In the genomic region with DNA sequence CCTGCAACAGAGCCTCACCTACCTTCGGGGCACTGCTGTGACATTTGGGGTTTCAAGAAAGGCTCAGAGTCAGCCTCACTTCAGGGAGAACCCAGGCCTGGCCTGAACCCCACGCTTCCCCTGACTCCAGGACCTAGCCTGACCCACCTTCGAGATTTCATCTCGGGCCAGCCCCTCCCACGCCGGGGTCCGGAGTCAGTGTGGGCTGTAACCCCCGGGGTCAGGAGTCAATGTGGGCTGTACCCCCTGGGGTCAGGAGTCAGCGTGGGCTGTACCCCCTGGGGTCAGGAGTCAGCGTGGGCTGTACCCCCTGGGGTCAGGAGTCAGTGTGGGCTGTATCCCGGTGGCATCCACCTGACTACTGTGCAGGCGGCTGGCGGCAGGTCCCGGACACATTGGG, we compare ENCODE assay signal across 25 cellular contexts.
A peak's percentile ranks its signal among the peaks of the same experiment; 100 is the strongest.
DNase-seq lines count a peak whose midpoint lies in the region; ATAC-seq, FAIRE-seq and TF ChIP-seq lines count a peak whose summit lies in the region.
"Had no signal": no experiment of that assay in that cellular context is flagged by ENCODE, and none has a peak within 500 bp of the region (broad histone marks: within the 10 kb centered on the region; RNA-seq: fewer than 3 reads in every experiment).

No MANE protein-coding gene starts in this region.

- ATAC-seq in GM21717 (IDR thresholded peaks at IDR 0.05; ENCODE audit: unreplicated experiment), result no peak
- ATAC-seq: HepG2 had no signal

- POLR2A ChIA-PET in HEK293 (lab: Yijun Ruan, JAX) (no interaction called here), H1 (lab: Charles Lee; ENCODE audit: partially characterized antibody) (no interaction called here)

- H3K9ac ChIP-seq in H1 (replicated peaks in 1 of 4; ENCODE audit: extremely low read depth in 1 of 4, low read depth in 3 of 4, low read length in 3 of 4), result no peak overlapping the region
- H3K9ac ChIP-seq in trophoblast cell (ENCODE audit: low read length), result no peak overlapping the region

- H2BK120ac ChIP-seq in H1 (replicated peaks; ENCODE audit: low read depth, low read length) (no peak overlapping the region), trophoblast cell (ENCODE audit: insufficient read depth, low read length, poor library complexity) (no peak overlapping the region)

- H3K36me3 ChIP-seq in HEK293 (ENCODE audit: control insufficient read depth in 2 of 2, insufficient read depth in 1 of 2, low read length in 2 of 2), result no peaks in the 10 kb centered on the region
- no peaks in the 10 kb centered on the region for H3K36me3 ChIP-seq in H1 (ENCODE audit: control insufficient read depth in 2 of 4, insufficient read depth in 4 of 4, low read length in 3 of 4)
- no peaks in the 10 kb centered on the region for H3K36me3 ChIP-seq in trophoblast cell (ENCODE audit: control insufficient read depth in 1 of 2, insufficient read depth in 2 of 2, low read length in 2 of 2)
- no peaks in the 10 kb centered on the region for H3K36me3 ChIP-seq in stomach
- H3K36me3 ChIP-seq: Peyer's patch had no signal

- TF ChIP-seq CTCF in HEK293 (tag by site-specific recombination; IDR thresholded peaks at IDR 0.05), result no peak
- no peak for TF ChIP-seq CTCF in H1 (IDR thresholded peaks at IDR 0.05; ENCODE audit: control extremely low read depth in 1 of 3, insufficient read depth in 1 of 3, low read depth in 1 of 3, low read length in 3 of 3)
- TF ChIP-seq CTCF in type B pancreatic cell (conservative IDR thresholded peaks at IDR 0.05), result no peak
- TF ChIP-seq CTCF in stomach (IDR thresholded peaks at IDR 0.05), result no peak

- no peak for TF ChIP-seq RAD21 in H1 (IDR thresholded peaks at IDR 0.05 in 1 of 2, conservative IDR thresholded peaks at IDR 0.05 in 1 of 2; ENCODE audit: low read depth in 2 of 2, low read length in 2 of 2)

- H3K18ac ChIP-seq in H1 (ENCODE audit: extremely low read depth, low read length), result peak overlapping the region; percentile 60; the same call in 1 of the 2 replicates
- peak overlapping the region; percentile 33 for H3K18ac ChIP-seq in trophoblast cell (ENCODE audit: low read length)

- H2BK12ac ChIP-seq in H1 (ENCODE audit: low read depth, low read length), result peak overlapping the region; percentile 90; the same call in 1 of the 2 replicates
- H2BK12ac ChIP-seq in trophoblast cell (ENCODE audit: low read length), result peak overlapping the region; percentile 46

- H3K9me3 ChIP-seq in HEK293 (ENCODE audit: control insufficient read depth, insufficient read depth, low read depth, low read length) (no peaks in the 10 kb centered on the region), H1 (ENCODE audit: insufficient read depth in 2 of 2, low read depth in 1 of 2, low read length in 1 of 2) (peaks cover 5 to 6% of the 10 kb centered on the region in 2 experiments; a peak in 3 of 4 replicates), trophoblast cell (ENCODE audit: insufficient read depth, low read depth, low read length) (peaks cover 2% of the 10 kb centered on the region), stomach (peaks cover 0 to 10% (median 8%) of the 10 kb centered on the region in 4 donors)

- no peak for TF ChIP-seq EP300 in H1 (IDR thresholded peaks at IDR 0.05; ENCODE audit: borderline replicate concordance in 1 of 2, low read depth in 2 of 2, low read length in 2 of 2)
- no peak for TF ChIP-seq EP300 in stomach (IDR thresholded peaks at IDR 0.05)

- no peak overlapping the region for H3K56ac ChIP-seq in H1 (replicated peaks; ENCODE audit: insufficient read length, low read depth, low read length)

- no peak overlapping the region for H3K4me3 Mint-ChIP-seq in type B pancreatic cell
- H3K4me3 Mint-ChIP-seq: HFFc6 had no signal

- no peak for TF ChIP-seq POLR2A in H1 (IDR thresholded peaks at IDR 0.05; ENCODE audit: control extremely low read depth in 1 of 2, low read depth in 2 of 2, low read length in 2 of 2)
- TF ChIP-seq POLR2A in stomach (IDR thresholded peaks at IDR 0.05), result no peak

- H2BK5ac ChIP-seq in H1 (ENCODE audit: low read depth, low read length) (peak overlapping the region; percentile 52; the same call in 1 of the 2 replicates), trophoblast cell (ENCODE audit: low read depth, low read length, poor library complexity) (peak overlapping the region; percentile 4)

- 0 out of 2 replicates have a peak overlapping the region, but pooled peaks have one; percentile 32 for H2BK20ac ChIP-seq in H1 (ENCODE audit: low read length)

- H3K27ac Mint-ChIP-seq in type B pancreatic cell, result no peak overlapping the region
- H3K27ac Mint-ChIP-seq: HFFc6 had no signal

- no peak for DNase-seq in H1 (ENCODE audit: low read depth in 1 of 2, low spot score in 2 of 2)
- no peak for DNase-seq in trophoblast cell
- DNase-seq in type B pancreatic cell (ENCODE audit: extremely low spot score, unreplicated experiment), result peak; percentile 60
- DNase-seq in stomach, result no peak
- no peak for DNase-seq in central memory CD4-positive, alpha-beta T cell
- DNase-seq in NCI-H1930 (lab: John Stamatoyannopoulos, UW), result no peak
- DNase-seq: Calu3, DMS79 treated with DMSO at 0.1 percent for 48 hours, GF-D8, H7, HFFc6, Kasumi-1, NCI-H1092 treated with DMSO at 0.1 percent for 48 hours, NCI-H1436, NCI-H2029, NCI-H2227 treated with DMSO at 0.1 percent for 48 hours, NCI-H526 treated with DMSO at 0.1 percent for 48 hours, Peyer's patch, SHP77 treated with DMSO at 0.1 percent for 48 hours had no signal

- no peaks in the 10 kb centered on the region for H3K79me1 ChIP-seq in H1 (ENCODE audit: low read depth, low read length)
- peaks cover 20% of the 10 kb centered on the region for H3K79me1 ChIP-seq in trophoblast cell (ENCODE audit: low read length)

- no peak overlapping the region for H3K4me3 ChIP-seq in HEK293 (ENCODE audit: low read depth, low read length)
- no peak overlapping the region for H3K4me3 ChIP-seq in H1 (ENCODE audit: extremely low read depth in 1 of 4, insufficient read depth in 2 of 4, low read depth in 3 of 4, low read length in 4 of 4)
- H3K4me3 ChIP-seq in trophoblast cell (ENCODE audit: low read depth, low read length), result no peak overlapping the region
- no peak overlapping the region for H3K4me3 ChIP-seq in stomach
- H3K4me3 ChIP-seq: Peyer's patch, SK-N-MC had no signal

- H4K12ac ChIP-seq in trophoblast cell (ENCODE audit: low read depth, low read length), result no peak overlapping the region

- H3K4me2 ChIP-seq in H1 (ENCODE audit: insufficient read depth in 1 of 2, low read depth in 2 of 2, low read length in 2 of 2) (no peak overlapping the region), trophoblast cell (ENCODE audit: low read length) (no peak overlapping the region)

- CTCF ChIA-PET in HEK293 (lab: Yijun Ruan, JAX) (no interaction called here), H1 (lab: Charles Lee; ENCODE audit: partially characterized antibody) (no interaction called here)

- peaks cover 3% of the 10 kb centered on the region for H3K36me3 Mint-ChIP-seq in type B pancreatic cell

- H4K20me1 ChIP-seq in H1 (replicated peaks in 1 of 2; ENCODE audit: control insufficient read depth in 1 of 2, insufficient read depth in 2 of 2, low read length in 2 of 2), result no peaks in the 10 kb centered on the region

- H2BK15ac ChIP-seq in H1 (ENCODE audit: low read length), result no peak overlapping the region

- no peak overlapping the region for H3K27ac ChIP-seq in HEK293 (ENCODE audit: extremely low read depth, low read depth, low read length)
- H3K27ac ChIP-seq in H1 (ENCODE audit: low read depth, low read length), result no peak overlapping the region
- H3K27ac ChIP-seq in trophoblast cell (ENCODE audit: low read depth, low read length), result no peak overlapping the region
- H3K27ac ChIP-seq in stomach, result no peak overlapping the region
- H3K27ac ChIP-seq: Peyer's patch, SK-N-MC had no signal

- H2AFZ ChIP-seq in H1 (ENCODE audit: low read length) (no peak overlapping the region), trophoblast cell (ENCODE audit: insufficient read depth, low read length, poor library complexity) (no peak overlapping the region)

- H3K4ac ChIP-seq in H1 (replicated peaks; ENCODE audit: insufficient read length, low read depth, low read length) (no peak overlapping the region), trophoblast cell (ENCODE audit: low read depth, low read length) (no peak overlapping the region)

- H3K23ac ChIP-seq in H1 (ENCODE audit: insufficient read length), result no peak overlapping the region
- H3K23ac ChIP-seq in trophoblast cell (ENCODE audit: low read length), result no peak overlapping the region

- H3K4me1 Mint-ChIP-seq in type B pancreatic cell (ENCODE audit: unreplicated experiment), result peaks cover 20% of the 10 kb centered on the region

- no peaks in the 10 kb centered on the region for H3K27me3 ChIP-seq in H1 (replicated peaks in 1 of 4; ENCODE audit: control insufficient read depth in 3 of 4, extremely low read depth in 1 of 4, insufficient read depth in 3 of 4, low read length in 3 of 4)
- no peaks in the 10 kb centered on the region for H3K27me3 ChIP-seq in trophoblast cell (ENCODE audit: insufficient read depth, low read length)
- H3K27me3 ChIP-seq in stomach, result no peaks in the 10 kb centered on the region
- H3K27me3 ChIP-seq: Peyer's patch had no signal

- no peak overlapping the region for H2AK5ac ChIP-seq in H1 (ENCODE audit: low read depth, low read length)
- H2AK5ac ChIP-seq in trophoblast cell (ENCODE audit: low read length), result peak overlapping the region; percentile 57

- 89% methylated on average over 14 of the region's 14 CpGs; no CpG with 5 or more reads in 1 of the 2 experiments for WGBS in H1 (ENCODE audit: extremely low coverage in 1 of 2, insufficient coverage in 1 of 2, insufficient read length in 1 of 2, insufficient replicate concordance in 2 of 2, low coverage in 1 of 2, low lambda C conversion rate in 2 of 2, missing lambda C conversion rate in 1 of 2), 2 experiments
- no CpG with 5 or more reads among the region's 14 CpGs for WGBS in trophoblast cell (ENCODE audit: extremely low coverage, insufficient coverage, insufficient read length)
- WGBS in stomach, 5 donors, result 83 to 93% (median 93%) methylated on average over 11 to 14 of the region's 14 CpGs

- H3K27me3 Mint-ChIP-seq in type B pancreatic cell, result no peaks in the 10 kb centered on the region

- H3K9me3 Mint-ChIP-seq in type B pancreatic cell, result peaks cover 4% of the 10 kb centered on the region

- no peak for FAIRE-seq in H1 (lab: Jason Lieb, UNC)
- FAIRE-seq: GM12891, GM19239, HepG2 had no signal

- H4K91ac ChIP-seq in H1 (replicated peaks; ENCODE audit: insufficient read length, low read length) (no peak overlapping the region), trophoblast cell (ENCODE audit: low read depth, low read length) (peak overlapping the region; percentile 32)

- no peak overlapping the region for H4K5ac ChIP-seq in H1 (ENCODE audit: insufficient read length, low read depth, low read length)

- H4K8ac ChIP-seq in H1 (ENCODE audit: extremely low read depth, insufficient read depth, low read length), result no peak overlapping the region
- H4K8ac ChIP-seq in trophoblast cell (ENCODE audit: low read depth, low read length), result no peak overlapping the region

- H3K4me1 ChIP-seq in HEK293 (ENCODE audit: control insufficient read depth, insufficient read depth, low read length) (no peaks in the 10 kb centered on the region), H1 (replicated peaks in 1 of 4; ENCODE audit: control insufficient read depth in 3 of 4, insufficient read depth in 4 of 4, low read length in 3 of 4) (peaks cover 14 to 29% (median 23%) of the 10 kb centered on the region in 4 experiments), trophoblast cell (ENCODE audit: control insufficient read depth in 1 of 2, insufficient read depth in 2 of 2, low read length in 2 of 2) (peaks cover 2 to 11% of the 10 kb centered on the region in 2 experiments), stomach (peaks cover 12 to 32% (median 17%) of the 10 kb centered on the region in 4 donors)
- H3K4me1 ChIP-seq: Peyer's patch had no signal

- H3K23me2 ChIP-seq in H1 (ENCODE audit: low read depth, low read length), result no peaks in the 10 kb centered on the region

- intact Hi-C loops in stomach (cut with DNase I; ENCODE audit: low total_unique reads), result no loop called here

- H3K79me2 ChIP-seq in H1 (ENCODE audit: control insufficient read depth in 1 of 2, insufficient read depth in 2 of 2, low read length in 2 of 2) (no peaks in the 10 kb centered on the region), trophoblast cell (ENCODE audit: control insufficient read depth, insufficient read depth, low read length, poor library complexity) (peaks cover 2% of the 10 kb centered on the region)

- H3K14ac ChIP-seq in H1 (ENCODE audit: insufficient read length), result no peak overlapping the region
- peak overlapping the region; percentile 19 for H3K14ac ChIP-seq in trophoblast cell (ENCODE audit: low read length)
